19 cellular contexts compared by ENCODE assay signal in the genomic region with DNA sequence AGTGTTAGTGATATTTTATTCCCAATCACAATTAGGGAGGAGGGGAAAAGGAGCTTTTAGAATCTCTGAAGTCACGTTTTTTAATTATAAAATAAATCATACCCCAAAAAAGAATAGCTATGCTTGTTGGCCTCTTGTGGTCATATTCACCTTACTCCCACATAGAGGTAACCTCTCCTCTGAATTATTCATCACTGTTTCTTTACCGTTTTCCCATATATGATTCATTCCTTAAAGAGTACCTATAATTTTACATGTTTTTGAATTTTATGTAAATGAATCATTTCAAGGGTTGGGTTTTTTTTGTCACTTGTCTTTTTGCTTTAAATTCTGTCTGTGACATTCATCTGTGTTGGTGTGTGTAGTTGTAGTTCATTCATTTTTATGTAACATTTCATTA.
"Had no signal": no experiment of that assay in that cellular context is flagged by ENCODE, and none has a peak within 500 bp of the region (broad histone marks: within the 10 kb centered on the region; RNA-seq: fewer than 3 reads in every experiment).

No MANE protein-coding gene starts in this region.

- H3K36me3 Mint-ChIP-seq: activated naive CD4-positive, alpha-beta T cell treated with anti-CD3 and anti-CD28 coated beads, Interleukin-2, amount 50 U/mL, for 24 hours had no signal

- H3K27me3 ChIP-seq: adrenal gland, MG63 had no signal

- H3K4me3 ChIP-seq: adrenal gland, coronary artery, MG63 had no signal

- H3K4me3 Mint-ChIP-seq: activated CD8-positive, alpha-beta T cell treated with anti-CD3 and anti-CD28 coated beads, Interleukin-2, amount 10 ng/mL, durations not matched to agents 7 days and 5 days; activated naive CD4-positive, alpha-beta T cell treated with anti-CD3 and anti-CD28 coated beads, Interleukin-2, amount 50 U/mL, for 24 hours; activated T-cell treated with anti-CD3 and anti-CD28 coated beads, Interleukin-2, amount 50 U/mL, for 4 hours had no signal

- H3K27me3 Mint-ChIP-seq: activated naive CD4-positive, alpha-beta T cell treated with anti-CD3 and anti-CD28 coated beads, Interleukin-2, amount 50 U/mL, for 24 hours had no signal

- H3K27ac ChIP-seq: adrenal gland, coronary artery had no signal

- DNase-seq: activated CD4-positive, alpha-beta T cell treated with anti-CD3 and anti-CD28 coated beads, Interleukin-2, amount 50 U/mL, for 1 hour; activated CD4-positive, CD25-positive, alpha-beta regulatory T cell; activated CD8-positive, alpha-beta memory T cell treated with anti-CD3 and anti-CD28 coated beads, Interleukin-2, amount 50 U/mL, for 48 hours; activated CD8-positive, alpha-beta T cell treated with anti-CD3 and anti-CD28 coated beads, Interleukin-2, amount 10 ng/mL, durations not matched to agents 7 days and 5 days; activated T-cell treated with anti-CD3 and anti-CD28 coated beads, Interleukin-2, amount 50 U/mL, for 4 hours; adrenal gland; anterior cingulate cortex; central memory CD4-positive, alpha-beta T cell; MG63; MV-4-11; NCI-H1092 treated with DMSO at 0.1 percent for 48 hours; NCI-H1436; NCI-H1694 treated with DMSO at 0.1 percent for 48 hours; NCI-H510A; SIG-M5; T-helper 17 cell; T-helper 9 cell had no signal

- H3K27ac Mint-ChIP-seq: activated CD8-positive, alpha-beta T cell treated with anti-CD3 and anti-CD28 coated beads, Interleukin-2, amount 10 ng/mL, durations not matched to agents 7 days and 5 days; T-helper 17 cell had no signal

- H3K9me3 ChIP-seq: adrenal gland, MG63 had no signal

- H3K36me3 ChIP-seq: adrenal gland, MG63 had no signal

- ATAC-seq: activated CD8-positive, alpha-beta T cell treated with anti-CD3 and anti-CD28 coated beads, Interleukin-2, amount 10 ng/mL, durations not matched to agents 7 days and 5 days; T-helper 17 cell had no signal

- H3K9me3 Mint-ChIP-seq: activated naive CD4-positive, alpha-beta T cell treated with anti-CD3 and anti-CD28 coated beads, Interleukin-2, amount 50 U/mL, for 24 hours; activated T-cell treated with anti-CD3 and anti-CD28 coated beads, Interleukin-2, amount 50 U/mL, for 4 hours had no signal
